ENCODE assay signal across 23 cellular contexts in genomic region chr2:145652051-145652450, GRCh38.
DNase-seq lines count a peak whose midpoint lies in the region; ATAC-seq and TF ChIP-seq lines count a peak whose summit lies in the region.
"Had no signal": no experiment of that assay in that cellular context is flagged by ENCODE, and none has a peak within 500 bp of the region (broad histone marks: within the 10 kb centered on the region; RNA-seq: fewer than 3 reads in every experiment).

No MANE protein-coding gene starts in this region.

- H3K9me3 Mint-ChIP-seq in natural killer cell treated with Interleukin-12 subunit alpha and Interleukin-12 subunit beta and Interleukin-15 and Interleukin-18, amount 100 ng/mL, for 72 hours: peaks cover 8% of the 10 kb centered on the region
- no peaks in the 10 kb centered on the region for H3K9me3 Mint-ChIP-seq in natural killer cell
- H3K9me3 Mint-ChIP-seq in mesothelial cell of epicardium: peaks cover 9% of the 10 kb centered on the region

- no peak for DNase-seq in natural killer cell treated with Interleukin-12 subunit alpha and Interleukin-12 subunit beta and Interleukin-15 and Interleukin-18, amount 100 ng/mL, for 72 hours (ENCODE audit: low spot score)
- DNase-seq in natural killer cell (no peak), cardiac fibroblast (ENCODE audit: low read depth in 2 of 2) (peak; percentile 15 to 38), mesothelial cell of epicardium (ENCODE audit: low spot score in 2 of 2, unreplicated experiment in 2 of 2) (no peak), dermis blood vessel endothelial cell (no peak), MG63 (no peak)
- DNase-seq: BE2C; CD4-positive, CD25-positive, alpha-beta regulatory T cell; COR-L47; DMS153; GDM1; GM23248; KG1; NCI-H1048; NCI-H1436; NCI-H1930; NCI-H2171 treated with DMSO at 0.1 percent for 48 hours; NCI-H748 treated with DMSO at 0.1 percent for 48 hours; NK-92 treated with Interleukin-12 subunit alpha and Interleukin-12 subunit beta, amount 100 ng/mL, for 24 hours; Peyer's patch had no signal

- H3K36me3 Mint-ChIP-seq in natural killer cell treated with Interleukin-12 subunit alpha and Interleukin-12 subunit beta and Interleukin-15 and Interleukin-18, amount 100 ng/mL, for 72 hours: no peaks in the 10 kb centered on the region
- no peaks in the 10 kb centered on the region for H3K36me3 Mint-ChIP-seq in natural killer cell
- H3K36me3 Mint-ChIP-seq in mesothelial cell of epicardium: no peaks in the 10 kb centered on the region
- H3K36me3 Mint-ChIP-seq: CD4-positive, CD25-positive, alpha-beta regulatory T cell had no signal

- no peak for ATAC-seq in natural killer cell treated with Interleukin-12 subunit alpha and Interleukin-12 subunit beta and Interleukin-15 and Interleukin-18, amount 100 ng/mL, for 72 hours
- no peak for ATAC-seq in natural killer cell
- ATAC-seq in GM21529 (IDR thresholded peaks at IDR 0.05; ENCODE audit: unreplicated experiment): no peak
- ATAC-seq: HCT116, Right ventricle myocardium inferior had no signal

- H3K4me1 Mint-ChIP-seq in natural killer cell treated with Interleukin-12 subunit alpha and Interleukin-12 subunit beta and Interleukin-15 and Interleukin-18, amount 100 ng/mL, for 72 hours (ENCODE audit: low read depth in 2 of 2): peaks cover 0 to 8% of the 10 kb centered on the region in 2 donors
- no peaks in the 10 kb centered on the region for H3K4me1 Mint-ChIP-seq in natural killer cell
- H3K4me1 Mint-ChIP-seq in mesothelial cell of epicardium: peaks cover 17% of the 10 kb centered on the region
- H3K4me1 Mint-ChIP-seq: CD4-positive, CD25-positive, alpha-beta regulatory T cell had no signal

- no peak overlapping the region for H3K4me3 ChIP-seq in cardiac fibroblast (replicated peaks in 1 of 2; ENCODE audit: low read depth in 2 of 2, low read length in 2 of 2)
- H3K4me3 ChIP-seq in MG63: no peak overlapping the region
- H3K4me3 ChIP-seq: GM23248, Peyer's patch had no signal

- intact Hi-C loops in natural killer cell (cut with micrococcal nuclease): no loop called here

- H3K27me3 ChIP-seq in MG63: no peaks in the 10 kb centered on the region
- H3K27me3 ChIP-seq: BE2C, Peyer's patch had no signal

- no peak for TF ChIP-seq CTCF in natural killer cell (IDR thresholded peaks at IDR 0.05)
- no peak for TF ChIP-seq CTCF in cardiac fibroblast (IDR thresholded peaks at IDR 0.05; ENCODE audit: low read depth, low read length)
- TF ChIP-seq CTCF in mesothelial cell of epicardium (IDR thresholded peaks at IDR 0.05; ENCODE audit: unreplicated experiment): no peak

- peak overlapping the region; percentile 43 to 87 for H3K27ac Mint-ChIP-seq in natural killer cell treated with Interleukin-12 subunit alpha and Interleukin-12 subunit beta and Interleukin-15 and Interleukin-18, amount 100 ng/mL, for 72 hours
- H3K27ac Mint-ChIP-seq in natural killer cell: no peak overlapping the region
- peak overlapping the region; percentile 9 for H3K27ac Mint-ChIP-seq in mesothelial cell of epicardium
- H3K27ac Mint-ChIP-seq: CD4-positive, CD25-positive, alpha-beta regulatory T cell had no signal

- no peaks in the 10 kb centered on the region for H3K36me3 ChIP-seq in MG63
- H3K36me3 ChIP-seq: BE2C, Peyer's patch had no signal

- no peak overlapping the region for H3K4me3 Mint-ChIP-seq in natural killer cell treated with Interleukin-12 subunit alpha and Interleukin-12 subunit beta and Interleukin-15 and Interleukin-18, amount 100 ng/mL, for 72 hours
- H3K4me3 Mint-ChIP-seq in natural killer cell: no peak overlapping the region
- H3K4me3 Mint-ChIP-seq in mesothelial cell of epicardium: no peak overlapping the region
- H3K4me3 Mint-ChIP-seq: CD4-positive, CD25-positive, alpha-beta regulatory T cell had no signal

- H3K9me3 ChIP-seq in MG63: no peaks in the 10 kb centered on the region; the same call in 1 of the 2 replicates
- H3K9me3 ChIP-seq: BE2C, Peyer's patch had no signal

- peaks cover 0 to 7% of the 10 kb centered on the region in 2 donors for H3K27me3 Mint-ChIP-seq in natural killer cell treated with Interleukin-12 subunit alpha and Interleukin-12 subunit beta and Interleukin-15 and Interleukin-18, amount 100 ng/mL, for 72 hours
- no peaks in the 10 kb centered on the region for H3K27me3 Mint-ChIP-seq in natural killer cell (ENCODE audit: low read depth in 2 of 2)
- no peaks in the 10 kb centered on the region for H3K27me3 Mint-ChIP-seq in mesothelial cell of epicardium (ENCODE audit: low read depth)
- H3K27me3 Mint-ChIP-seq: CD4-positive, CD25-positive, alpha-beta regulatory T cell had no signal

Comparison
In these comparisons a context has a peak if more than half of its experiments do, and no peak if none do; other contexts are left out.
1. H3K27ac Mint-ChIP-seq: peak in natural killer cell treated with Interleukin-12 subunit alpha and Interleukin-12 subunit beta and Interleukin-15 and Interleukin-18, amount 100 ng/mL, for 72 hours (2 of 2) and mesothelial cell of epicardium (single experiment); none in natural killer cell (0 of 2).
2. DNase-seq: peak in cardiac fibroblast (2 of 2); none in natural killer cell treated with Interleukin-12 subunit alpha and Interleukin-12 subunit beta and Interleukin-15 and Interleukin-18, amount 100 ng/mL, for 72 hours (single experiment), natural killer cell (single experiment), mesothelial cell of epicardium (0 of 2), dermis blood vessel endothelial cell (single experiment) and MG63 (single experiment).